8 cellular contexts compared by ENCODE assay signal in the genomic region with DNA sequence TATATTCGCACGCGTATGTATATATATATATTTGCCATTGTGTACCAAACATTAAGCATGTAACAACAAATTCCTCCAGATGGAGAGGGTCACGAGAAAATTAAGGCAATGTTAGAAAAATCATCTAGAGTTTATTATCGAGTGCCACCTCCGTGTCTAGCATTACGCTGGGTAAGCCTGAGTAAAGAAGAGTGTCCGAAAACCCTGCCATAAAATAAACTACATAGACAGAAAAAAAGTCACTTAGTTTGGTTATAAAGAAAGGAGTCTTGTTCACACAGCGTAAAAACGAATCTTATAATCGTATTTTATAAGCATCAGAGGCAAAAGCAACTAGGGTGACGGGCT. TPM values are rescaled to one million over a fixed set of nuclear protein-coding genes. Genes with fewer than 3 reads are reported as not detected.
DNase-seq lines count a peak whose midpoint lies in the region; ATAC-seq, FAIRE-seq and TF ChIP-seq lines count a peak whose summit lies in the region.

No MANE protein-coding gene starts in this region.

- no peak for ATAC-seq in activated CD8-positive, alpha-beta T cell treated with anti-CD3 and anti-CD28 coated beads, Interleukin-2, amount 10 ng/mL, durations not matched to agents 7 days and 5 days
- ATAC-seq in GM19397 (IDR thresholded peaks at IDR 0.05; ENCODE audit: unreplicated experiment) (no peak), GM18868 (IDR thresholded peaks at IDR 0.05; ENCODE audit: unreplicated experiment) (no peak)

- no peaks in the 10 kb centered on the region for H3K9me3 ChIP-seq in HAP-1
- H3K9me3 ChIP-seq in right atrium auricular region, result no peaks in the 10 kb centered on the region
- no peaks in the 10 kb centered on the region for H3K9me3 ChIP-seq in small intestine (ENCODE audit: control insufficient read depth, low read depth)

- peak overlapping the region; percentile 93 to 95 for H3K27ac ChIP-seq in right atrium auricular region
- peak overlapping the region; percentile 92 to 97 for H3K27ac ChIP-seq in small intestine (ENCODE audit: low read depth in 1 of 2, low read length in 1 of 2)

- WGBS in small intestine, 3 donors, result 2 to 14% (median 8%) methylated on average over 12 of the region's 12 CpGs

- H3K4me1 ChIP-seq in HAP-1 (peaks cover 8% of the 10 kb centered on the region), right atrium auricular region (peaks cover 0 to 34% of the 10 kb centered on the region in 2 donors), small intestine (ENCODE audit: control insufficient read depth in 2 of 2, insufficient read depth in 1 of 2, low read depth in 1 of 2, low read length in 1 of 2) (no peaks in the 10 kb centered on the region)

- no peak for TF ChIP-seq CTCF in right atrium auricular region (IDR thresholded peaks at IDR 0.05)

- peak overlapping the region; percentile 77 for H3K27ac Mint-ChIP-seq in activated CD8-positive, alpha-beta T cell treated with anti-CD3 and anti-CD28 coated beads, Interleukin-2, amount 10 ng/mL, durations not matched to agents 7 days and 5 days

- DNase-seq in HAP-1 (ENCODE audit: low spot score in 2 of 2) (no peak), right atrium auricular region (ENCODE audit: low spot score) (no peak), small intestine (no peak), erythroblast (lab: John Stamatoyannopoulos, UW) (no peak)
- no peak for DNase-seq in activated CD8-positive, alpha-beta T cell treated with anti-CD3 and anti-CD28 coated beads, Interleukin-2, amount 10 ng/mL, durations not matched to agents 7 days and 5 days
- DNase-seq in activated CD8-positive, alpha-beta memory T cell treated with anti-CD3 and anti-CD28 coated beads, Interleukin-2, amount 50 U/mL, for 48 hours, result no peak

- H3K27me3 Mint-ChIP-seq in activated CD8-positive, alpha-beta T cell treated with anti-CD3 and anti-CD28 coated beads, Interleukin-2, amount 10 ng/mL, durations not matched to agents 7 days and 5 days (ENCODE audit: low read depth), result no peaks in the 10 kb centered on the region

- CTCF ChIA-PET in activated CD8-positive, alpha-beta T cell treated with anti-CD3 and anti-CD28 coated beads, Interleukin-2, amount 10 ng/mL, durations not matched to agents 7 days and 5 days (lab: Charles Lee), result interaction anchor here (0.6 to 8.8 kb wide), 14 partner anchors 15 to 303 kb away, joined by 3 to 110 read pairs (median 3); a partner anchor contains a TSS

- no peaks in the 10 kb centered on the region for H3K27me3 ChIP-seq in HAP-1 (ENCODE audit: low read depth)
- H3K27me3 ChIP-seq in right atrium auricular region, result no peaks in the 10 kb centered on the region
- no peaks in the 10 kb centered on the region for H3K27me3 ChIP-seq in small intestine (ENCODE audit: control insufficient read depth in 2 of 2, insufficient read depth in 2 of 2, low read length in 2 of 2)

- no peaks in the 10 kb centered on the region for H3K9me3 Mint-ChIP-seq in activated CD8-positive, alpha-beta T cell treated with anti-CD3 and anti-CD28 coated beads, Interleukin-2, amount 10 ng/mL, durations not matched to agents 7 days and 5 days (ENCODE audit: insufficient read depth)

- in situ Hi-C loops in HAP-1 (cut with MboI; ENCODE audit: low sequenced_read_pairs), result no loop called here

- FAIRE-seq in small intestine (lab: Jason Lieb, UNC), result no peak

- H3K4me3 ChIP-seq in HAP-1, result peak overlapping the region; percentile 85
- H3K4me3 ChIP-seq in right atrium auricular region, result peak overlapping the region; percentile 89 to 96
- H3K4me3 ChIP-seq in small intestine (ENCODE audit: low read depth in 1 of 2, low read length in 2 of 2), result peak overlapping the region; percentile 99 to 100

- H3K36me3 Mint-ChIP-seq in activated CD8-positive, alpha-beta T cell treated with anti-CD3 and anti-CD28 coated beads, Interleukin-2, amount 10 ng/mL, durations not matched to agents 7 days and 5 days (ENCODE audit: low read depth), result peaks cover 9% of the 10 kb centered on the region

- H3K4me3 Mint-ChIP-seq in activated CD8-positive, alpha-beta T cell treated with anti-CD3 and anti-CD28 coated beads, Interleukin-2, amount 10 ng/mL, durations not matched to agents 7 days and 5 days, result peak overlapping the region; percentile 78

- peaks cover 41% of the 10 kb centered on the region for H3K4me1 Mint-ChIP-seq in activated CD8-positive, alpha-beta T cell treated with anti-CD3 and anti-CD28 coated beads, Interleukin-2, amount 10 ng/mL, durations not matched to agents 7 days and 5 days (ENCODE audit: low read depth)

- no peak for TF ChIP-seq POLR2A in erythroblast (IDR thresholded peaks at IDR 0.05; ENCODE audit: low read length)

- H3K36me3 ChIP-seq in HAP-1 (replicated peaks) (no peaks in the 10 kb centered on the region; the same call in 1 of the 2 replicates), right atrium auricular region (no peaks in the 10 kb centered on the region), small intestine (ENCODE audit: control insufficient read depth in 2 of 2, insufficient read depth in 2 of 2, low read length in 2 of 2) (no peaks in the 10 kb centered on the region)

- POLR2A ChIA-PET in activated CD8-positive, alpha-beta T cell treated with anti-CD3 and anti-CD28 coated beads, Interleukin-2, amount 10 ng/mL, durations not matched to agents 7 days and 5 days (lab: Charles Lee), result interaction anchor here (0.7 to 1.4 kb wide), 3 partner anchors 12 to 135 kb away, joined by 3 to 4 read pairs (median 4); a partner anchor contains a TSS

RNA-seq across cellular contexts. Expression of a gene that starts 0.6 kb away (rescaled TPM):
- total RNA-seq in activated CD8-positive, alpha-beta T cell treated with anti-CD3 and anti-CD28 coated beads, Interleukin-2, amount 10 ng/mL, durations not matched to agents 7 days and 5 days, result 10 to 100 TPM; 29.9 to 31.4 TPM
- total RNA-seq in right atrium auricular region, result 10 to 100 TPM; 39.6 to 51.0 TPM
- 10 to 100 TPM; 23.2 to 61.5 (median 34.3) TPM for polyA plus RNA-seq in small intestine
